In genomic region chr1:67201891-67202290, GRCh38 we compare ENCODE assay signal across 21 cellular contexts. TPM values are rescaled to one million over a fixed set of nuclear protein-coding genes. Genes with fewer than 3 reads are reported as not detected.
DNase-seq lines count a peak whose midpoint lies in the region; ATAC-seq, FAIRE-seq and TF ChIP-seq lines count a peak whose summit lies in the region.
"Had no signal": no experiment of that assay in that cellular context is flagged by ENCODE, and none has a peak within 500 bp of the region (broad histone marks: within the 10 kb centered on the region; RNA-seq: fewer than 3 reads in every experiment).

No MANE protein-coding gene starts in this region.

- TF ChIP-seq EP300 in HepG2 (IDR thresholded peaks at IDR 0.05; ENCODE audit: low read depth in 2 of 2, low read length in 2 of 2) (no peak), HepG2 (CRISPR knock-in tag; IDR thresholded peaks at IDR 0.05; ENCODE audit: borderline replicate concordance) (no peak)

- H3F3A ChIP-seq in PC-3 (ENCODE audit: low read length, unreplicated experiment) = no peaks in the 10 kb centered on the region

- intact Hi-C loops in HepG2 (cut with micrococcal nuclease; ENCODE audit: unreplicated experiment) = no loop called here
- intact Hi-C loops in right lobe of liver (cut with DNase I) = no loop called here
- intact Hi-C loops in PC-3 (cut with micrococcal nuclease) = no loop called here
- intact Hi-C loops in Right ventricle myocardium superior (cut with DNase I) = no loop called here
- intact Hi-C loops in dorsolateral prefrontal cortex (cut with DNase I) = no loop called here

- H3K9me2 ChIP-seq in PC-3 (replicated peaks; ENCODE audit: low read length) = no peaks in the 10 kb centered on the region

- H3K4me3 ChIP-seq in HepG2 (replicated peaks in 1 of 3; ENCODE audit: insufficient read depth in 1 of 3, low read depth in 2 of 3, low read length in 3 of 3) = no peak overlapping the region
- H3K4me3 ChIP-seq in right lobe of liver = no peak overlapping the region
- H3K4me3 ChIP-seq in PC-3 (ENCODE audit: low read length) = no peak overlapping the region
- no peak overlapping the region for H3K4me3 ChIP-seq in dorsolateral prefrontal cortex
- H3K4me3 ChIP-seq: SJSA1 had no signal

- DNase-seq in HepG2 (ENCODE audit: low spot score) (no peak), right lobe of liver (no peak), PC-3 (peak; percentile 27), fibroblast of peridontal ligament (ENCODE audit: extremely low read depth) (peak; percentile 58), Right ventricle myocardium superior (no peak), dorsolateral prefrontal cortex (no peak)
- no peak for DNase-seq in activated effector memory CD4-positive, alpha-beta T cell treated with anti-CD3 and anti-CD28 coated beads, Interleukin-2, amount 50 U/mL, for 16 hours
- DNase-seq: 8988T, GF-D8, MV-4-11, NCI-H1105 treated with DMSO at 0.1 percent for 48 hours, NCI-H2029 treated with DMSO at 0.1 percent for 48 hours, NCI-H226, NCI-H510A treated with DMSO at 0.1 percent for 48 hours, NCI-H748 treated with DMSO at 0.1 percent for 48 hours had no signal

- ATAC-seq in HepG2 (no peak), right lobe of liver (no peak), PC-3 (0 out of 2 replicates have a peak, but pooled peaks have one; percentile 20), Right ventricle myocardium superior (ENCODE audit: poor library complexity) (no peak)

- no peak for TF ChIP-seq RAD21 in HepG2 (CRISPR knock-in tag; IDR thresholded peaks at IDR 0.05)

- H3K79me2 ChIP-seq in HepG2 (ENCODE audit: insufficient read depth, low read length) (no peaks in the 10 kb centered on the region), PC-3 (ENCODE audit: low read length) (no peaks in the 10 kb centered on the region)

- H3K27me3 ChIP-seq in HepG2 (ENCODE audit: control insufficient read depth in 1 of 2, insufficient read depth in 2 of 2, low read length in 2 of 2) (no peaks in the 10 kb centered on the region), right lobe of liver (no peaks in the 10 kb centered on the region), PC-3 (ENCODE audit: low read length) (no peaks in the 10 kb centered on the region), dorsolateral prefrontal cortex (no peaks in the 10 kb centered on the region)
- H3K27me3 ChIP-seq: SJSA1 had no signal

- TF ChIP-seq POLR2A in HepG2 (IDR thresholded peaks at IDR 0.05; ENCODE audit: insufficient read depth in 1 of 2, low read depth in 2 of 2, low read length in 2 of 2) (no peak), right lobe of liver (IDR thresholded peaks at IDR 0.05) (no peak)

- H3K36me3 ChIP-seq in HepG2 (replicated peaks in 1 of 2; ENCODE audit: control insufficient read depth in 1 of 2, insufficient read depth in 2 of 2, low read length in 2 of 2) = no peaks in the 10 kb centered on the region
- no peaks in the 10 kb centered on the region for H3K36me3 ChIP-seq in right lobe of liver
- H3K36me3 ChIP-seq in PC-3 (ENCODE audit: low read depth, low read length) = no peaks in the 10 kb centered on the region
- H3K36me3 ChIP-seq: SJSA1 had no signal

- H3K27ac ChIP-seq in HepG2 (ENCODE audit: extremely low read length, insufficient read depth, low read length) (no peak overlapping the region), right lobe of liver (no peak overlapping the region), PC-3 (ENCODE audit: low read length) (no peak overlapping the region), dorsolateral prefrontal cortex (no peak overlapping the region)
- H3K27ac ChIP-seq: KMS-11, SJSA1 had no signal

- POLR2A ChIA-PET in HepG2 (lab: Yijun Ruan, JAX) = no interaction called here
- POLR2A ChIA-PET in PC-3 (lab: Charles Lee; ENCODE audit: unreplicated experiment) = interaction anchor here (0.6 kb wide), 1 partner anchor 160 kb away, joined by 3 read pairs; no protein-coding TSS in a partner anchor

- no peaks in the 10 kb centered on the region for H3K9me3 ChIP-seq in HepG2 (ENCODE audit: low read length)
- H3K9me3 ChIP-seq in right lobe of liver = no peaks in the 10 kb centered on the region
- no peaks in the 10 kb centered on the region for H3K9me3 ChIP-seq in PC-3 (ENCODE audit: low read length)
- H3K9me3 ChIP-seq: SJSA1 had no signal

- CTCF ChIA-PET in HepG2 (lab: Yijun Ruan, JAX; ENCODE audit: low intra/inter-chr PET ratio, low total read pairs) (no interaction called here), PC-3 (lab: Charles Lee) (no interaction called here)

- 0% methylated on average over 1 of the region's 1 CpG for WGBS in HepG2 (ENCODE audit: low lambda C conversion rate)
- WGBS in right lobe of liver (ENCODE audit: insufficient coverage, low coverage, low lambda C conversion rate, missing lambda C conversion rate) = 75% methylated on average over 1 of the region's 1 CpG

- no peak overlapping the region for H2AFZ ChIP-seq in HepG2 (ENCODE audit: low read length)
- H2AFZ ChIP-seq in PC-3 (ENCODE audit: low read length) = no peak overlapping the region

- H3K4me1 ChIP-seq in HepG2 (ENCODE audit: insufficient read depth, low read length) = no peaks in the 10 kb centered on the region
- no peaks in the 10 kb centered on the region for H3K4me1 ChIP-seq in right lobe of liver
- no peaks in the 10 kb centered on the region for H3K4me1 ChIP-seq in PC-3 (ENCODE audit: insufficient read depth, low read length)
- H3K4me1 ChIP-seq: SJSA1 had no signal

- no peaks in the 10 kb centered on the region for H4K20me1 ChIP-seq in HepG2 (ENCODE audit: insufficient read depth, low read length)
- no peaks in the 10 kb centered on the region for H4K20me1 ChIP-seq in PC-3 (ENCODE audit: low read length)

- FAIRE-seq in HepG2 (lab: Jason Lieb, UNC) = no peak
- FAIRE-seq: H54 had no signal

- no peak overlapping the region for H3K4me2 ChIP-seq in HepG2 (ENCODE audit: low read depth, low read length)
- H3K4me2 ChIP-seq in PC-3 (ENCODE audit: low read length) = no peak overlapping the region
- H3K4me2 ChIP-seq: KMS-11 had no signal

- no TSS peak for BruUV-seq in HepG2 (replicated peaks; lab: Mats Ljungman, UMichigan)
- no TSS peak for BruUV-seq in PC-3 (replicated peaks; lab: Mats Ljungman, UMichigan)

- no peak for TF ChIP-seq CTCF in HepG2 (CRISPR knock-in tag; IDR thresholded peaks at IDR 0.05)
- TF ChIP-seq CTCF in right lobe of liver (IDR thresholded peaks at IDR 0.05) = no peak
- no peak for TF ChIP-seq CTCF in PC-3 (conservative IDR thresholded peaks at IDR 0.05; ENCODE audit: low read depth, low read length)
- no peak for TF ChIP-seq CTCF in dorsolateral prefrontal cortex (IDR thresholded peaks at IDR 0.05 in 54 of 56, conservative IDR thresholded peaks at IDR 0.05 in 2 of 56; ENCODE audit: low read depth in 1 of 56, partially characterized antibody in 56 of 56)

- in situ Hi-C loops in HepG2 (cut with HindIII; ENCODE audit: extremely low pct_ligation_motif_present, low pct_unique_long_range_greater_than_20kb) = no loop called here

- H3K9ac ChIP-seq in HepG2 (ENCODE audit: insufficient read depth, low read depth, low read length) = no peak overlapping the region
- no peak overlapping the region for H3K9ac ChIP-seq in PC-3 (ENCODE audit: low read length)
- H3K9ac ChIP-seq: KMS-11 had no signal

TF ChIP-seq in HepG2, 621 proteins besides CTCF, POLR2A, EP300 and RAD21:
- TF ChIP-seq ZBTB7A (CRISPR knock-in tag; IDR thresholded peaks at IDR 0.05) (no peak), CEBPB (IDR thresholded peaks at IDR 0.05; ENCODE audit: borderline replicate concordance, low read depth, low read length) (peak; percentile 37; the same call in 1 of the 2 replicates)

RNA-seq across cellular contexts. Expression of gene IL23R, which starts 35.6 kb away (rescaled TPM):
- total RNA-seq in HepG2 (2016; rRNA removed; fragmentation: Illumina TruSeq; extraction: Trizol) (not detected in 2 replicates), right lobe of liver (under 1 TPM in 1 of 6 experiments, not detected in 5; 0.12 TPM), PC-3 (2014; rRNA removed) (not detected in 2 replicates), Right ventricle myocardium superior (not detected), dorsolateral prefrontal cortex (under 1 TPM in 3 of 120 experiments, not detected in 117; 0.22 to 0.44 (median 0.30) TPM)
- total RNA-seq in HepG2 (2016; cell fraction: cytosol; rRNA removed; fragmentation: Illumina TruSeq; extraction: Trizol; ENCODE audit: low read depth) = not detected in 2 replicates
- total RNA-seq in HepG2 (2016; cell fraction: insoluble cytoplasmic fraction; rRNA removed; fragmentation: Illumina TruSeq; extraction: Trizol) = not detected in 2 replicates
- not detected in 2 replicates for total RNA-seq in HepG2 (2016; cell fraction: membrane; rRNA removed; fragmentation: Illumina TruSeq; extraction: Trizol)
- not detected in 2 replicates for total RNA-seq in HepG2 (2016; cell fraction: nucleus; rRNA removed; fragmentation: Illumina TruSeq; extraction: Trizol)
- polyA plus RNA-seq in HepG2 (2011; rRNA removed) = 0.07 TPM in 1 of 2 replicates, not detected in the other
- polyA plus RNA-seq in HepG2 (2011; cell fraction: cytosol; rRNA removed) = not detected in 2 replicates
- polyA plus RNA-seq in HepG2 (2011; cell fraction: nucleus; rRNA removed) = not detected in 2 replicates
- polyA plus RNA-seq in HepG2 (2012) = not detected in 2 replicates
- polyA plus RNA-seq in HepG2 (2016; cell fraction: cytosol; fragmentation: Illumina TruSeq; extraction: Trizol; ENCODE audit: low read depth) = not detected in 2 replicates
- not detected in 2 replicates for polyA plus RNA-seq in HepG2 (2016; cell fraction: insoluble cytoplasmic fraction; fragmentation: Illumina TruSeq; extraction: Trizol; ENCODE audit: low read depth)
- not detected in 2 replicates for polyA plus RNA-seq in HepG2 (2016; cell fraction: membrane; fragmentation: Illumina TruSeq; extraction: Trizol; ENCODE audit: low read depth)
- polyA plus RNA-seq in HepG2 (2016; cell fraction: nucleus; fragmentation: Illumina TruSeq; extraction: Trizol; ENCODE audit: insufficient read depth, low read depth) = not detected in 2 replicates
- not detected in 2 replicates for polyA minus RNA-seq in HepG2 (2011; rRNA and poly(A)+ RNA removed; ENCODE audit: low replicate concordance)
- polyA minus RNA-seq in HepG2 (2011; cell fraction: cytosol; rRNA and poly(A)+ RNA removed) = not detected in 2 replicates
- polyA minus RNA-seq in HepG2 (2011; cell fraction: nucleus; rRNA and poly(A)+ RNA removed) = not detected in 2 replicates
- total RNA-seq: Daoy, HT-29, SJSA1 had no signal
- polyA plus RNA-seq: CD14-positive monocyte had no signal

Comparison
In these comparisons a context has a peak if more than half of its experiments do, and no peak if none do; other contexts are left out.
1. DNase-seq: peak in PC-3 (single experiment) and fibroblast of peridontal ligament (single experiment); none in HepG2 (single experiment), right lobe of liver (0 of 3), activated effector memory CD4-positive, alpha-beta T cell treated with anti-CD3 and anti-CD28 coated beads, Interleukin-2, amount 50 U/mL, for 16 hours (single experiment), Right ventricle myocardium superior (single experiment) and dorsolateral prefrontal cortex (0 of 10).